Comparison of ENCODE assay signal across 8 cellular contexts in the genomic region with DNA sequence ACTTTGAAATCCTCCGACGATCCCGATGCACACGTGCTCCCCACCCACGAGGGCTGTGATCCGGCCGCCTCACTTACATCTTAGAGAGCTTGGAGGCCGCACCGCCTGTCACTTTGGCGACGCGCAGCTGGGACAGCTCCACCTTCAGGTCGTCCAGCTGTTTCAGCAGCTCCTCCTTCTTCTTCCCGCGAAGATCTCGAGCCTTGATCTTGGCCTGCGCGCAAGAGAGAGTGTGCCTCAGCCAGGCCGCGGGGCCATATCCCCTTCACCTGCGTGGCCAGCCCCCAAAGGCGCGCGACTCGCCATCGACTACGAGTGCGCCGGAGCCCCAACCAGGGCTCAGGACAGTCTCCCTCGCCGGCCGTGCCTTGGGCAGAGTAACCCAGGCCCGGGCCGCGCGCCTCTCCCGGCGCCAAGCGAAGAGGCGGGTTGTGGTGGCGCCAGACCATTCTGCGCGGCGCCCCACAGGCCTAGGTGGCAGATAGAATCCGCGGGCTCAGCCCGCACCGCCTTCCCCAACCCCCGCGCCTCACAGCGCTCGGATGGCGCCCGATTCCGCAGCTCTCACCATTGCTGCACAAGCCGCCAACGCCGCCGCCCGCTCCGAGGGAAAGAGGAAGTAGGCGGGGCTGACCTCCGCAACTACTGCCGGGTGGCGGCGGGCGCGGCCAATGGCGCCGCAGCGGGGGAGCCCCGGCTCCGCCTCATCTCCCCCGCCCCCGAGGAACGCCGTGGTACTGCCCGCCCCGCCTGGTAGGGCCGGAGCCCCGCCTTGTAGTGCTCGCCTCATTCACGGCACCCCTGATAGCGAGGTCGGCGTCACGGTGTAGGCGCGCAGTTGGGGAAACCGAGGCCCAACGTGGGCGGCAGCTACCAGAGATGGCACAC. TPM values are rescaled to one million over a fixed set of nuclear protein-coding genes. Genes with fewer than 3 reads are reported as not detected.
DNase-seq lines count a peak whose midpoint lies in the region; ATAC-seq lines count a peak whose summit lies in the region.

A gene (plus strand): TSS at position 789 of the 888 bp plus-strand sequence. CDS start 7,161 bp downstream, outside the sequence.
A gene (minus strand): TSS at position 616 of the 888 bp plus-strand sequence. CDS start 45 bp downstream, at position 571.

- intact Hi-C loops in left colon (cut with DNase I, micrococcal nuclease): loop anchor here in 1 of 2 donors (10.0 kb wide), 1 partner anchor 283 kb away; a partner anchor contains a TSS

- ATAC-seq in GM19351 (IDR thresholded peaks at IDR 0.05; ENCODE audit: unreplicated experiment): peak; percentile 87
- peak; percentile 86 for ATAC-seq in HG03520 (IDR thresholded peaks at IDR 0.05; ENCODE audit: unreplicated experiment)
- ATAC-seq in left colon: peak; percentile 96

- peak within 1 kb of the TSS; percentile 85 for H3K27ac ChIP-seq in cingulate gyrus (ENCODE audit: low read depth, low read length)

- peak; percentile 51 to 95 (median 84) for DNase-seq in C1 segment of cervical spinal cord (lab: John Stamatoyannopoulos, UW)
- peak; percentile 73 to 93 for DNase-seq in NCI-H526 (lab: John Stamatoyannopoulos, UW)
- DNase-seq in activated CD4-positive, alpha-beta T cell treated with anti-CD3 and anti-CD28 coated beads for 48 hours: peak; percentile 97
- peak; percentile 95 to 97 for DNase-seq in left colon
- peak; percentile 96 for DNase-seq in stimulated activated CD4-positive, alpha-beta T cell treated with anti-CD3 and anti-CD28 coated beads, Interleukin-1b, Interleukin-23, amount 100 ng/mL, for 48 hours

RNA-seq across cellular contexts. Expression of the first gene that starts in this region (rescaled TPM):
- 10 to 100 TPM; 43.4 to 51.6 TPM for total RNA-seq in left colon

RNA-seq across cellular contexts. Expression of the second gene that starts in this region (rescaled TPM):
- total RNA-seq in left colon: 100 to 1,000 TPM; 771 to 811 TPM

Comparison
In these comparisons a context has a peak if more than half of its experiments do, and no peak if none do; other contexts are left out.
1. Peak in every context shown above with its lines: DNase-seq, ATAC-seq and H3K27ac ChIP-seq.